In the genomic region with DNA sequence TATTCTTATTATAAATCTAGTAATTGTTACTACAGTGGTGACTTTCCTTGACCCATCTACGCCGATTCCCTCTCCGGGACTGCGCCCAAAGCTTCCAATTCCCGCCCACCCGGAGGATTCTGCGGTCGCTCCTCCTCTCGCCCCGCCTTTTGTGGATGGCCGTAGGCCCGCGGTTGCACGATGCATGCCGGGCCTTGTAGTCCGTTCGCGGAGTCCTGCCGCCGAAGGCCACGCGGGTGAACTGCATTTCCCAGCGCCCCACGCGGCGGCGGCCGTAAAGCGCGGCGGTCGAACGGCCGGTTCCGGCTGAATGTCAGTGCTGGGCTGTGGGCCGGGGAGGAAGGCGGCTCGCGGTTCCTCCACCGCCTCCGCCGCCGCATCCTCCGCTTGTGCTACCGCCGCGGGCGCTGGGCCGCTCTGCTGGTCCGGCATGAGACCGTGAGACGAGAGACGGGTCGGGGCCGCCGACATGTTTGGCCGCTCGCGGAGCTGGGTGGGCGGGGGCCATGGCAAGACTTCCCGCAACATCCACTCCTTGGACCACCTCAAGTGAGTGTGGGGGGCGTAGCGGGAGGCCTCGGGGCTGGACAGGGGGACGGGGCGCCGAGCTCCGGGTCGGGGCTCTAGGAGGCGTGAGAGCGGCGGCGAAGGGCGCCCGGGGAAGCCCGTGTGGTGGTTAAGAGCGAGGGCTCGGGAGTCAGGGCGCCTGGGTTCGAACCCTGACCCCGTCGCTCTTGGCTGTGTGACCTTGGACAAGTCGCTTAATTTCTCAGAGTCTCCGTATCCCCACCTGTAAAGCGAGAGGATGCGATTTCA, we compare ENCODE assay signal across 1 cellular context.
TF ChIP-seq lines count a peak whose summit lies in the region.

TSS of gene CLEC16A (plus strand) at position 316 of the 816 bp plus-strand sequence. CDS start at position 470, 154 bp downstream.

TF ChIP-seq in HepG2, 621 proteins besides CTCF, POLR2A, EP300 and RAD21 (continued from another document and continues in another):
- 0 out of 2 replicates have a peak, but pooled peaks have one; percentile 74 for TF ChIP-seq ZNF367 (CRISPR knock-in tag; IDR thresholded peaks at IDR 0.05; ENCODE audit: borderline replicate concordance)
- peak; percentile 70 for TF ChIP-seq BCL6 (CRISPR knock-in tag; IDR thresholded peaks at IDR 0.05)
- TF ChIP-seq MXD4 (CRISPR knock-in tag; IDR thresholded peaks at IDR 0.05): peak; percentile 97
- TF ChIP-seq RARG (CRISPR knock-in tag; IDR thresholded peaks at IDR 0.05; ENCODE audit: low read depth): peak; percentile 94; the same call in 1 of the 2 replicates
- TF ChIP-seq CREBL2 (CRISPR knock-in tag; IDR thresholded peaks at IDR 0.05; ENCODE audit: borderline replicate concordance): peak; percentile 74; the same call in 1 of the 2 replicates
- TF ChIP-seq GATA4 (IDR thresholded peaks at IDR 0.05; ENCODE audit: borderline replicate concordance, low read depth): peak; percentile 67; the same call in 1 of the 2 replicates
- TF ChIP-seq ZNF558 (CRISPR knock-in tag; IDR thresholded peaks at IDR 0.05; ENCODE audit: borderline replicate concordance): no peak
- peak; percentile 79 for TF ChIP-seq ARID5B (CRISPR knock-in tag; IDR thresholded peaks at IDR 0.05)
- no peak for TF ChIP-seq PREB (CRISPR knock-in tag; IDR thresholded peaks at IDR 0.05)
- TF ChIP-seq PPARG (CRISPR knock-in tag; conservative IDR thresholded peaks at IDR 0.05): peak; percentile 78
- TF ChIP-seq, protein P1, sequence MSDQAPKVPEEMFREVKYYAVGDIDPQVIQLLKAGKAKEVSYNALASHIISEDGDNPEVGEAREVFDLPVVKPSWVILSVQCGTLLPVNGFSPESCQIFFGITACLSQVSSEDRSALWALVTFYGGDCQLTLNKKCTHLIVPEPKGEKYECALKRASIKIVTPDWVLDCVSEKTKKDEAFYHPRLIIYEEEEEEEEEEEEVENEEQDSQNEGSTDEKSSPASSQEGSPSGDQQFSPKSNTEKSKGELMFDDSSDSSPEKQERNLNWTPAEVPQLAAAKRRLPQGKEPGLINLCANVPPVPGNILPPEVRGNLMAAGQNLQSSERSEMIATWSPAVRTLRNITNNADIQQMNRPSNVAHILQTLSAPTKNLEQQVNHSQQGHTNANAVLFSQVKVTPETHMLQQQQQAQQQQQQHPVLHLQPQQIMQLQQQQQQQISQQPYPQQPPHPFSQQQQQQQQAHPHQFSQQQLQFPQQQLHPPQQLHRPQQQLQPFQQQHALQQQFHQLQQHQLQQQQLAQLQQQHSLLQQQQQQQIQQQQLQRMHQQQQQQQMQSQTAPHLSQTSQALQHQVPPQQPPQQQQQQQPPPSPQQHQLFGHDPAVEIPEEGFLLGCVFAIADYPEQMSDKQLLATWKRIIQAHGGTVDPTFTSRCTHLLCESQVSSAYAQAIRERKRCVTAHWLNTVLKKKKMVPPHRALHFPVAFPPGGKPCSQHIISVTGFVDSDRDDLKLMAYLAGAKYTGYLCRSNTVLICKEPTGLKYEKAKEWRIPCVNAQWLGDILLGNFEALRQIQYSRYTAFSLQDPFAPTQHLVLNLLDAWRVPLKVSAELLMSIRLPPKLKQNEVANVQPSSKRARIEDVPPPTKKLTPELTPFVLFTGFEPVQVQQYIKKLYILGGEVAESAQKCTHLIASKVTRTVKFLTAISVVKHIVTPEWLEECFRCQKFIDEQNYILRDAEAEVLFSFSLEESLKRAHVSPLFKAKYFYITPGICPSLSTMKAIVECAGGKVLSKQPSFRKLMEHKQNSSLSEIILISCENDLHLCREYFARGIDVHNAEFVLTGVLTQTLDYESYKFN (CRISPR knock-in tag; conservative IDR thresholded peaks at IDR 0.05): peak; percentile 72
- TF ChIP-seq STAT5B (CRISPR knock-in tag; IDR thresholded peaks at IDR 0.05): peak; percentile 92
- TF ChIP-seq ZFAT (CRISPR knock-in tag; conservative IDR thresholded peaks at IDR 0.05): no peak
- TF ChIP-seq ZNF343 (CRISPR knock-in tag; IDR thresholded peaks at IDR 0.05): peak; percentile 98
- TF ChIP-seq ZBTB38 (CRISPR knock-in tag; IDR thresholded peaks at IDR 0.05): peak; percentile 98
- TF ChIP-seq, protein P2, sequence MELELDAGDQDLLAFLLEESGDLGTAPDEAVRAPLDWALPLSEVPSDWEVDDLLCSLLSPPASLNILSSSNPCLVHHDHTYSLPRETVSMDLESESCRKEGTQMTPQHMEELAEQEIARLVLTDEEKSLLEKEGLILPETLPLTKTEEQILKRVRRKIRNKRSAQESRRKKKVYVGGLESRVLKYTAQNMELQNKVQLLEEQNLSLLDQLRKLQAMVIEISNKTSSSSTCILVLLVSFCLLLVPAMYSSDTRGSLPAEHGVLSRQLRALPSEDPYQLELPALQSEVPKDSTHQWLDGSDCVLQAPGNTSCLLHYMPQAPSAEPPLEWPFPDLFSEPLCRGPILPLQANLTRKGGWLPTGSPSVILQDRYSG (CRISPR knock-in tag; IDR thresholded peaks at IDR 0.05): no peak; the same call in 1 of the 2 replicates
- TF ChIP-seq ZNF460 (CRISPR knock-in tag; IDR thresholded peaks at IDR 0.05; ENCODE audit: borderline replicate concordance): no peak
- TF ChIP-seq HNF1B (CRISPR knock-in tag; IDR thresholded peaks at IDR 0.05): peak; percentile 98
- TF ChIP-seq, protein P3, sequence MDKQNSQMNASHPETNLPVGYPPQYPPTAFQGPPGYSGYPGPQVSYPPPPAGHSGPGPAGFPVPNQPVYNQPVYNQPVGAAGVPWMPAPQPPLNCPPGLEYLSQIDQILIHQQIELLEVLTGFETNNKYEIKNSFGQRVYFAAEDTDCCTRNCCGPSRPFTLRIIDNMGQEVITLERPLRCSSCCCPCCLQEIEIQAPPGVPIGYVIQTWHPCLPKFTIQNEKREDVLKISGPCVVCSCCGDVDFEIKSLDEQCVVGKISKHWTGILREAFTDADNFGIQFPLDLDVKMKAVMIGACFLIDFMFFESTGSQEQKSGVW (CRISPR knock-in tag; IDR thresholded peaks at IDR 0.05; ENCODE audit: borderline replicate concordance): no peak
- peak; percentile 45; the same call in 1 of the 2 replicates for TF ChIP-seq ZSCAN5A (CRISPR knock-in tag; IDR thresholded peaks at IDR 0.05; ENCODE audit: borderline replicate concordance)
- TF ChIP-seq CREB1 (IDR thresholded peaks at IDR 0.05): peak; percentile 87
- TF ChIP-seq CREB1 (CRISPR knock-in tag; IDR thresholded peaks at IDR 0.05): peak; percentile 78; the same call in 1 of the 2 replicates
- TF ChIP-seq ZNF33B (CRISPR knock-in tag; IDR thresholded peaks at IDR 0.05): peak; percentile 80; the same call in 1 of the 2 replicates
- 0 out of 2 replicates have a peak, but pooled peaks have one; percentile 35 for TF ChIP-seq THAP7 (CRISPR knock-in tag; IDR thresholded peaks at IDR 0.05)
- TF ChIP-seq HMGA1 (CRISPR knock-in tag; conservative IDR thresholded peaks at IDR 0.05): no peak
- peak; percentile 74; the same call in 1 of the 2 replicates for TF ChIP-seq ZNF12 (CRISPR knock-in tag; IDR thresholded peaks at IDR 0.05)
- TF ChIP-seq ZNF678 (CRISPR knock-in tag; IDR thresholded peaks at IDR 0.05): no peak; the same call in 1 of the 2 replicates
- no peak for TF ChIP-seq SCMH1 (CRISPR knock-in tag; IDR thresholded peaks at IDR 0.05; ENCODE audit: borderline replicate concordance)
- TF ChIP-seq ZNF136 (CRISPR knock-in tag; IDR thresholded peaks at IDR 0.05; ENCODE audit: low read depth): peak; percentile 97
- peak; percentile 100 for TF ChIP-seq SAP130 (CRISPR knock-in tag; IDR thresholded peaks at IDR 0.05; ENCODE audit: low read depth)
- no peak for TF ChIP-seq ZNF280D (CRISPR knock-in tag; IDR thresholded peaks at IDR 0.05)
- TF ChIP-seq BRCA1 (CRISPR knock-in tag; IDR thresholded peaks at IDR 0.05): no peak; the same call in 1 of the 2 replicates
